ENCODE assay signal across 10 cellular contexts in the genomic region with DNA sequence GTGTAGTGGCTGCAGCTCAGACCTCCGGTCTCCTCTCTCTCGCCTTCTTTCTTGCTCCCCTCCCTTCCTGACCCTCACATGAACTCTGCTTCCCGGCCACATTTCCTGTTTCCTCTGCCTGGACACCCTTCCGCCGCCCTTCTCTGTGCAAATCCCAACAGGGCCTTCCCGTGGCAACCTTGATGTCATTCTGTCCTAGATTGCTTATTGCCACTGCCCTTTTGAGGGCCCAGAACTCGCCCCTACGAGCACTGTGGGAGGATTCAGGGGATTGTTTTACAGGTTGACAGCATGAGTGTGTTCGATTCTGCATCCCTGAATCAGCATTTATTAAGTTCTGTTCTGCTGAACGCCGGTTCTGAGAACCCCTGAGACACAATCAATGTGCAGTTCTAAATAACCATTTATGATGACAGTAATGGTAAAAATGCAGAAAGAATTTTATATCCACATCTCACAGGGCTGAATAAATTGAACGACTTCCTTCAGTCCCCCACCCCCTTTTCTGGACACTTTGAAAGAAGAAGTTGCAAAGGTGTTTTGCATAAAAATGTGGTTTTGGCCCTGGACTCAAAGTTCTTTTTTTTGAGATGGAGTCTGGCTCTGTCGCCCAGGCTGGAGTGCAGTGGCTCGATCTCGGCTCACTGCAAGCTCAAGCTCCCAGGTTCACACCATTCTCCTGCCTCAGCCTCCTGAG. TPM values are rescaled to one million over a fixed set of nuclear protein-coding genes. Genes with fewer than 3 reads are reported as not detected.
A peak's percentile ranks its signal among the peaks of the same experiment; 100 is the strongest.
DNase-seq lines count a peak whose midpoint lies in the region; ATAC-seq, FAIRE-seq and TF ChIP-seq lines count a peak whose summit lies in the region.
"Had no signal": no experiment of that assay in that cellular context is flagged by ENCODE, and none has a peak within 500 bp of the region (broad histone marks: within the 10 kb centered on the region; RNA-seq: fewer than 3 reads in every experiment).

No MANE protein-coding gene starts in this region.

- no peak for FAIRE-seq in kidney (lab: Jason Lieb, UNC)

- H3K27ac Mint-ChIP-seq in stimulated activated naive B cell treated with anti-CD40 and anti-IgM and Interleukin-4, amounts not matched to agents 10 μg/mL and 1 μg/mL and 100 μg/mL, for 72 hours: peak overlapping the region; percentile 15
- no peak overlapping the region for H3K27ac Mint-ChIP-seq in activated CD4-positive, alpha-beta T cell treated with anti-CD3 and anti-CD28 coated beads for 36 hours
- H3K27ac Mint-ChIP-seq: activated naive CD4-positive, alpha-beta T cell treated with anti-CD3 and anti-CD28 coated beads, Interleukin-2, amount 10 ng/mL, durations not matched to agents 7 days and 5 days had no signal

- no peaks in the 10 kb centered on the region for H3K27me3 Mint-ChIP-seq in stimulated activated naive B cell treated with anti-CD40 and anti-IgM and Interleukin-4, amounts not matched to agents 10 μg/mL and 1 μg/mL and 100 μg/mL, for 72 hours
- peaks cover 3% of the 10 kb centered on the region for H3K27me3 Mint-ChIP-seq in activated CD4-positive, alpha-beta T cell treated with anti-CD3 and anti-CD28 coated beads for 36 hours

- peak overlapping the region; percentile 28 to 43 for H3K4me3 ChIP-seq in kidney (ENCODE audit: low read length in 2 of 2)

- peak overlapping the region in 1 of 2 donors; percentile 33 for H3K27ac ChIP-seq in kidney (ENCODE audit: low read depth in 2 of 2, low read length in 2 of 2)

- H3K9me3 ChIP-seq in kidney (ENCODE audit: control insufficient read depth in 1 of 2, low read length in 2 of 2): no peaks in the 10 kb centered on the region

- intact Hi-C loops in kidney (cut with DNase I): loop anchor here (10.0 kb wide), 1 partner anchor 56 kb away; a partner anchor contains a TSS
- intact Hi-C loops in activated CD4-positive, alpha-beta T cell treated with anti-CD3 and anti-CD28 coated beads for 36 hours (cut with DNase I, micrococcal nuclease): no loop called here

- no peak for TF ChIP-seq CTCF in kidney (IDR thresholded peaks at IDR 0.05; ENCODE audit: borderline replicate concordance, extremely low read depth, insufficient read depth)

- CTCF ChIA-PET in HEK293T (lab: Yijun Ruan, JAX): no interaction called here
- CTCF ChIA-PET in activated CD4-positive, alpha-beta T cell treated with anti-CD3 and anti-CD28 coated beads for 36 hours (lab: Charles Lee): interaction anchor here (0.6 to 0.8 kb wide), 2 partner anchors 74 to 93 kb away, joined by 3 read pairs; no protein-coding TSS in a partner anchor

- ATAC-seq in stimulated activated naive B cell treated with anti-CD40 and anti-IgM and Interleukin-4, amounts not matched to agents 10 μg/mL and 1 μg/mL and 100 μg/mL, for 72 hours (replicated peaks): peak; percentile 62 to 63
- ATAC-seq in activated CD4-positive, alpha-beta T cell treated with anti-CD3 and anti-CD28 coated beads for 36 hours: no peak

- peaks cover 3 to 17% of the 10 kb centered on the region in 2 donors for H3K4me1 ChIP-seq in kidney (ENCODE audit: control insufficient read depth in 1 of 2, insufficient read depth in 1 of 2, low read depth in 1 of 2, low read length in 2 of 2)

- H3K9ac ChIP-seq in kidney (ENCODE audit: low read length in 2 of 2): peak overlapping the region in 1 of 2 donors; percentile 12

- POLR2A ChIA-PET in HEK293T (lab: Yijun Ruan, JAX): no interaction called here
- POLR2A ChIA-PET in activated CD4-positive, alpha-beta T cell treated with anti-CD3 and anti-CD28 coated beads for 36 hours (lab: Charles Lee): no interaction called here

- H3K36me3 ChIP-seq in kidney (ENCODE audit: control insufficient read depth in 1 of 2, insufficient read depth in 2 of 2, low read length in 2 of 2): no peaks in the 10 kb centered on the region

- no peak overlapping the region for H3K4me3 Mint-ChIP-seq in stimulated activated naive B cell treated with anti-CD40 and anti-IgM and Interleukin-4, amounts not matched to agents 10 μg/mL and 1 μg/mL and 100 μg/mL, for 72 hours
- H3K4me3 Mint-ChIP-seq in activated CD4-positive, alpha-beta T cell treated with anti-CD3 and anti-CD28 coated beads for 36 hours: no peak overlapping the region
- H3K4me3 Mint-ChIP-seq: activated naive CD4-positive, alpha-beta T cell treated with anti-CD3 and anti-CD28 coated beads, Interleukin-2, amount 10 ng/mL, durations not matched to agents 7 days and 5 days had no signal

- DNase-seq in HT1080 (ENCODE audit: low read depth) (peak; percentile 39), UCSD-AML1 (lab: John Stamatoyannopoulos, UW; ENCODE audit: unreplicated experiment) (peak; percentile 55), kidney (peak; percentile 81), NCI-H510A treated with DMSO at 0.1 percent for 48 hours (lab: John Stamatoyannopoulos, UW) (no peak), HEK293T (ENCODE audit: extremely low spot score) (no peak)
- no peak for DNase-seq in stimulated activated naive B cell treated with anti-CD40 and anti-IgM and Interleukin-4, amounts not matched to agents 10 μg/mL and 1 μg/mL and 100 μg/mL, for 72 hours
- no peak for DNase-seq in activated CD4-positive, alpha-beta T cell treated with anti-CD3 and anti-CD28 coated beads for 36 hours
- DNase-seq: activated naive CD4-positive, alpha-beta T cell treated with anti-CD3 and anti-CD28 coated beads, Interleukin-2, amount 10 ng/mL, durations not matched to agents 7 days and 5 days; NCI-H2029 treated with DMSO at 0.1 percent for 48 hours had no signal

- H3K36me3 Mint-ChIP-seq in stimulated activated naive B cell treated with anti-CD40 and anti-IgM and Interleukin-4, amounts not matched to agents 10 μg/mL and 1 μg/mL and 100 μg/mL, for 72 hours: no peaks in the 10 kb centered on the region
- H3K36me3 Mint-ChIP-seq in activated CD4-positive, alpha-beta T cell treated with anti-CD3 and anti-CD28 coated beads for 36 hours (ENCODE audit: low read depth): no peaks in the 10 kb centered on the region
- H3K36me3 Mint-ChIP-seq: activated naive CD4-positive, alpha-beta T cell treated with anti-CD3 and anti-CD28 coated beads, Interleukin-2, amount 10 ng/mL, durations not matched to agents 7 days and 5 days had no signal

- H3K9me3 Mint-ChIP-seq in stimulated activated naive B cell treated with anti-CD40 and anti-IgM and Interleukin-4, amounts not matched to agents 10 μg/mL and 1 μg/mL and 100 μg/mL, for 72 hours: no peaks in the 10 kb centered on the region
- no peaks in the 10 kb centered on the region for H3K9me3 Mint-ChIP-seq in activated CD4-positive, alpha-beta T cell treated with anti-CD3 and anti-CD28 coated beads for 36 hours (ENCODE audit: low read depth)
- H3K9me3 Mint-ChIP-seq: activated naive CD4-positive, alpha-beta T cell treated with anti-CD3 and anti-CD28 coated beads, Interleukin-2, amount 10 ng/mL, durations not matched to agents 7 days and 5 days had no signal

- H3K4me1 Mint-ChIP-seq in stimulated activated naive B cell treated with anti-CD40 and anti-IgM and Interleukin-4, amounts not matched to agents 10 μg/mL and 1 μg/mL and 100 μg/mL, for 72 hours: peaks cover 36 to 55% of the 10 kb centered on the region in 2 donors
- peaks cover 13% of the 10 kb centered on the region for H3K4me1 Mint-ChIP-seq in activated CD4-positive, alpha-beta T cell treated with anti-CD3 and anti-CD28 coated beads for 36 hours

TF ChIP-seq in HEK293T, 16 proteins besides CTCF, POLR2A, EP300 and RAD21:
- TF ChIP-seq FOXK2 (IDR thresholded peaks at IDR 0.05) (no peak), ELF4 (IDR thresholded peaks at IDR 0.05) (no peak)

RNA-seq across cellular contexts. Expression of a gene that starts 6.4 kb away (rescaled TPM):
- total RNA-seq in HT1080 (2014; rRNA removed; shearing (Covaris generic)): 1.6 and 3.1 TPM in 2 replicates
- 2.8 and 3.4 TPM in 2 replicates for polyA plus RNA-seq in HT1080 (2015; cell fraction: cytosol; rRNA removed)
- 2.6 and 2.7 TPM in 2 replicates for polyA plus RNA-seq in HT1080 (2015; cell fraction: nucleus; rRNA removed)
- total RNA-seq in kidney: 5.9 TPM
- polyA plus RNA-seq in kidney (ENCODE audit: insufficient read depth, low read depth, low replicate concordance): 8.8 TPM
- not detected for total RNA-seq in activated CD4-positive, alpha-beta T cell treated with anti-CD3 and anti-CD28 coated beads for 36 hours
- total RNA-seq: T-helper 2 cell treated with Interferon-gamma antibody and Interleukin-4, amounts not matched to agents 100 ng/mL and 5 ng/mL, for 36 hours had no signal

RNA-seq across cellular contexts. Expression of a gene that starts 18.5 kb away (rescaled TPM):
- total RNA-seq in HT1080 (2014; rRNA removed; shearing (Covaris generic)): not detected in 2 replicates
- not detected in 2 replicates for polyA plus RNA-seq in HT1080 (2015; cell fraction: cytosol; rRNA removed)
- polyA plus RNA-seq in HT1080 (2015; cell fraction: nucleus; rRNA removed): not detected in 2 replicates
- total RNA-seq in kidney: not detected
- 0.80 TPM for polyA plus RNA-seq in kidney (ENCODE audit: insufficient read depth, low read depth, low replicate concordance)
- total RNA-seq in activated CD4-positive, alpha-beta T cell treated with anti-CD3 and anti-CD28 coated beads for 36 hours: 1 to 10 TPM; 1.2 to 1.6 TPM
- total RNA-seq: T-helper 2 cell treated with Interferon-gamma antibody and Interleukin-4, amounts not matched to agents 100 ng/mL and 5 ng/mL, for 36 hours had no signal

RNA-seq across cellular contexts. Expression of a gene that starts 23.6 kb away (rescaled TPM):
- total RNA-seq in HT1080 (2014; rRNA removed; shearing (Covaris generic)): 237 and 263 TPM in 2 replicates
- 188 and 220 TPM in 2 replicates for polyA plus RNA-seq in HT1080 (2015; cell fraction: cytosol; rRNA removed)
- 92.7 and 94.5 TPM in 2 replicates for polyA plus RNA-seq in HT1080 (2015; cell fraction: nucleus; rRNA removed)
- total RNA-seq in kidney: 91.6 TPM
- polyA plus RNA-seq in kidney (ENCODE audit: insufficient read depth, low read depth, low replicate concordance): 284 TPM
- 100 to 1,000 TPM in 1 of 2 experiments, 10 to 100 TPM in 1; 89.6 to 109 TPM for total RNA-seq in activated CD4-positive, alpha-beta T cell treated with anti-CD3 and anti-CD28 coated beads for 36 hours

RNA-seq across cellular contexts. Expression of a gene that starts 36.9 kb away (rescaled TPM):
- total RNA-seq in HT1080 (2014; rRNA removed; shearing (Covaris generic)): 20.1 and 23.1 TPM in 2 replicates
- polyA plus RNA-seq in HT1080 (2015; cell fraction: cytosol; rRNA removed): 9.9 and 10.3 TPM in 2 replicates
- polyA plus RNA-seq in HT1080 (2015; cell fraction: nucleus; rRNA removed): 8.5 and 10.3 TPM in 2 replicates
- 29.6 TPM for total RNA-seq in kidney
- 27.7 TPM for polyA plus RNA-seq in kidney (ENCODE audit: insufficient read depth, low read depth, low replicate concordance)
- total RNA-seq in activated CD4-positive, alpha-beta T cell treated with anti-CD3 and anti-CD28 coated beads for 36 hours: 10 to 100 TPM; 12.1 to 14.2 TPM

RNA-seq across cellular contexts. Expression of a gene that starts 50.6 kb away (rescaled TPM):
- 21.3 and 25.1 TPM in 2 replicates for total RNA-seq in HT1080 (2014; rRNA removed; shearing (Covaris generic))
- 20.2 and 22.9 TPM in 2 replicates for polyA plus RNA-seq in HT1080 (2015; cell fraction: cytosol; rRNA removed)
- 8.7 and 9.0 TPM in 2 replicates for polyA plus RNA-seq in HT1080 (2015; cell fraction: nucleus; rRNA removed)
- total RNA-seq in kidney: 6.8 TPM
- polyA plus RNA-seq in kidney (ENCODE audit: insufficient read depth, low read depth, low replicate concordance): 13.4 TPM
- 10 to 100 TPM; 10.5 to 12.1 TPM for total RNA-seq in activated CD4-positive, alpha-beta T cell treated with anti-CD3 and anti-CD28 coated beads for 36 hours

Comparison
In these comparisons a context has a peak if more than half of its experiments do, and no peak if none do; other contexts are left out.
1. DNase-seq: peak in HT1080 (single experiment), UCSD-AML1 (single experiment) and kidney (single experiment); none in stimulated activated naive B cell treated with anti-CD40 and anti-IgM and Interleukin-4, amounts not matched to agents 10 μg/mL and 1 μg/mL and 100 μg/mL, for 72 hours (single experiment), NCI-H510A treated with DMSO at 0.1 percent for 48 hours (single experiment), HEK293T (single experiment) and activated CD4-positive, alpha-beta T cell treated with anti-CD3 and anti-CD28 coated beads for 36 hours (single experiment).